ENCODE assay signal across 14 cellular contexts in genomic region chr4:76308548-76308947, GRCh38. TPM values are rescaled to one million over a fixed set of nuclear protein-coding genes. Genes with fewer than 3 reads are reported as not detected.
DNase-seq lines count a peak whose midpoint lies in the region; TF ChIP-seq lines count a peak whose summit lies in the region.
"Had no signal": no experiment of that assay in that cellular context is flagged by ENCODE, and none has a peak within 500 bp of the region (broad histone marks: within the 10 kb centered on the region; RNA-seq: fewer than 3 reads in every experiment).

No MANE protein-coding gene starts in this region.

- H3K4me1 ChIP-seq in breast epithelium, result no peaks in the 10 kb centered on the region
- H3K4me1 ChIP-seq in esophagus muscularis mucosa, result peaks cover 22 to 53% (median 45%) of the 10 kb centered on the region in 4 donors

- POLR2A ChIA-PET in MCF 10A (lab: Yijun Ruan, JAX), result interaction anchor here (0.6 to 1.2 kb wide), 3 partner anchors 8 to 76 kb away, joined by 3 read pairs; no protein-coding TSS in a partner anchor

- no peaks in the 10 kb centered on the region for H3K9me3 ChIP-seq in breast epithelium
- no peaks in the 10 kb centered on the region for H3K9me3 ChIP-seq in esophagus muscularis mucosa
- H3K9me3 ChIP-seq: adrenal gland, spleen had no signal

- H3K27me3 ChIP-seq in breast epithelium (no peaks in the 10 kb centered on the region), esophagus muscularis mucosa (no peaks in the 10 kb centered on the region)
- H3K27me3 ChIP-seq: adrenal gland had no signal

- intact Hi-C loops in MCF 10A (cut with micrococcal nuclease) (loop anchor here (5.0 to 10.0 kb wide), 3 partner anchors 96 to 196 kb away; partner anchors contain the start of gene SCARB2), breast epithelium (cut with DNase I; ENCODE audit: low total_unique reads) (no loop called here), esophagus muscularis mucosa (cut with DNase I) (loop anchor here (5.0 kb wide), 3 partner anchors 56 to 131 kb away; partner anchors contain the start of genes CCDC158 and FAM47E)

- DNase-seq in MCF 10A (ENCODE audit: unreplicated experiment) (no peak), breast epithelium (ENCODE audit: low spot score in 2 of 2) (no peak), esophagus muscularis mucosa (ENCODE audit: extremely low spot score) (no peak), mucosa of gallbladder (ENCODE audit: low spot score) (peak; percentile 58), type B pancreatic cell (ENCODE audit: extremely low spot score, unreplicated experiment) (no peak), NCI-H345 treated with DMSO at 0.1 percent for 48 hours (lab: John Stamatoyannopoulos, UW; ENCODE audit: unreplicated experiment) (no peak)
- DNase-seq in activated CD4-positive, alpha-beta T cell treated with anti-CD3 and anti-CD28 coated beads for 4 hours, result no peak
- DNase-seq in stimulated activated CD4-positive, alpha-beta T cell treated with anti-CD3 and anti-CD28 coated beads, Interleukin-4, amount 100 ng/mL, for 24 hours, result no peak
- DNase-seq: adrenal gland, hypothalamus, KG1, NCI-H2081 treated with DMSO at 0.1 percent for 48 hours, OCI-M1, spleen had no signal

- H3K4me1 Mint-ChIP-seq in MCF 10A (ENCODE audit: insufficient read depth, unreplicated experiment), result peaks cover 18% of the 10 kb centered on the region
- peaks cover 5% of the 10 kb centered on the region for H3K4me1 Mint-ChIP-seq in type B pancreatic cell (ENCODE audit: unreplicated experiment)

- CTCF ChIA-PET in MCF 10A (lab: Yijun Ruan, JAX), result interaction anchor here (0.6 to 5.3 kb wide), 13 partner anchors 9 to 745 kb away, joined by 3 to 50 read pairs (median 6); partner anchors contain the start of gene PPEF2

- H3K9me3 Mint-ChIP-seq in MCF 10A (ENCODE audit: unreplicated experiment) (no peaks in the 10 kb centered on the region), type B pancreatic cell (no peaks in the 10 kb centered on the region)

- TF ChIP-seq POLR2A in breast epithelium (IDR thresholded peaks at IDR 0.05) (no peak), esophagus muscularis mucosa (IDR thresholded peaks at IDR 0.05; ENCODE audit: low read depth) (no peak)

- no peak overlapping the region for H3K27ac Mint-ChIP-seq in MCF 10A (ENCODE audit: low read depth, unreplicated experiment)
- peak overlapping the region; percentile 40 for H3K27ac Mint-ChIP-seq in type B pancreatic cell

- H3K27me3 Mint-ChIP-seq in MCF 10A (ENCODE audit: insufficient read depth, unreplicated experiment) (no peaks in the 10 kb centered on the region), type B pancreatic cell (peaks cover 4% of the 10 kb centered on the region)

- 45% methylated on average over 6 of the region's 6 CpGs for WGBS in esophagus muscularis mucosa

- H3K4me3 Mint-ChIP-seq in MCF 10A (ENCODE audit: unreplicated experiment), result peak overlapping the region; percentile 12
- peak overlapping the region; percentile 79 for H3K4me3 Mint-ChIP-seq in type B pancreatic cell

- no peaks in the 10 kb centered on the region for H3K36me3 ChIP-seq in breast epithelium
- peaks cover 0 to 17% (median 8%) of the 10 kb centered on the region in 4 donors for H3K36me3 ChIP-seq in esophagus muscularis mucosa
- H3K36me3 ChIP-seq: adrenal gland had no signal

- H3K27ac ChIP-seq in breast epithelium (no peak overlapping the region), esophagus muscularis mucosa (replicated peaks in 1 of 4) (peak overlapping the region in 3 of 4 donors; percentile 48 to 90 (median 89))
- H3K27ac ChIP-seq: adrenal gland, spleen had no signal

- no TSS peak for BruUV-seq in MCF 10A (replicated peaks; lab: Mats Ljungman, UMichigan)

- H3K4me3 ChIP-seq in breast epithelium, result no peak overlapping the region
- peak overlapping the region in 2 of 4 donors; percentile 64 to 95 for H3K4me3 ChIP-seq in esophagus muscularis mucosa
- H3K4me3 ChIP-seq: adrenal gland, spleen had no signal

- TF ChIP-seq EP300 in esophagus muscularis mucosa (IDR thresholded peaks at IDR 0.05), result no peak

- H3K36me3 Mint-ChIP-seq in MCF 10A (ENCODE audit: insufficient read depth, unreplicated experiment) (peaks cover 20% of the 10 kb centered on the region), type B pancreatic cell (peaks cover 6% of the 10 kb centered on the region)

- TF ChIP-seq CTCF in MCF 10A (IDR thresholded peaks at IDR 0.05; ENCODE audit: unreplicated experiment), result no peak
- no peak for TF ChIP-seq CTCF in breast epithelium (IDR thresholded peaks at IDR 0.05)
- TF ChIP-seq CTCF in esophagus muscularis mucosa (IDR thresholded peaks at IDR 0.05), result no peak
- no peak for TF ChIP-seq CTCF in type B pancreatic cell (conservative IDR thresholded peaks at IDR 0.05)

RNA-seq across cellular contexts. Expression of gene STBD1, which starts 2.0 kb away (rescaled TPM):
- 3.7 and 5.7 TPM in 2 replicates for total RNA-seq in MCF 10A (2022)
- 10 to 100 TPM in 1 of 3 donors, 1 to 10 TPM in 2; 7.3 to 24.0 (median 8.8) TPM for total RNA-seq in breast epithelium
- total RNA-seq in esophagus muscularis mucosa, result 10 to 100 TPM; 14.8 to 30.2 (median 17.7) TPM
- total RNA-seq in mucosa of gallbladder, result 16.3 TPM
- total RNA-seq in type B pancreatic cell (ENCODE audit: low replicate concordance), result 4.1 and 6.1 TPM in 2 replicates

RNA-seq across cellular contexts. Expression of gene FAM47E, which starts 57.0 kb away (rescaled TPM):
- total RNA-seq in MCF 10A (2022) (1.0 TPM in 2 replicates), breast epithelium (10 to 100 TPM in 1 of 3 donors, 1 to 10 TPM in 2; 6.1 to 17.9 (median 9.5) TPM), esophagus muscularis mucosa (1 to 10 TPM; 2.0 to 2.2 (median 2.1) TPM), mucosa of gallbladder (13.8 TPM), type B pancreatic cell (ENCODE audit: low replicate concordance) (3.8 and 5.4 TPM in 2 replicates)

Comparison
In these comparisons a context has a peak if more than half of its experiments do, and no peak if none do; other contexts are left out.
1. H3K27ac ChIP-seq: peak in esophagus muscularis mucosa (3 of 4); none in breast epithelium (0 of 2).